16 cellular contexts compared by ENCODE assay signal in the genomic region with DNA sequence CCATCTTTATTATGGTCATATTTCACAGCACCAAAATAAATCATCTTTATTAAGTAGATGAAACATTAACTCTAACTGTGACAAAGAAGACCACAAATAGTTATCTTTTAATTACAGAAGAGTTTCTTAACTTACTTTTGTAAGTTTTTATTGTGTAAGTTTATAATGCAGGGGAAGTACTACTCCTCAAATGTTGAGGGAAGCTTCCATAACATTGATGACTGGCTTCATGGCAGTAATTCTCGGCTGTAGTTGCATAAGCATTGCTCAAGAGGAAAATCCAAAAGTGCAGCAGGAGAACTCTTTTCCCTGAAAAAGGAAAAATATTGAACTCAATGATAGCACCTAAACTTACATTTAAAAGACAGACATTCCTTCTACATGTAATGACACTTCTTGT. TPM values are rescaled to one million over a fixed set of nuclear protein-coding genes. Genes with fewer than 3 reads are reported as not detected.
"Had no signal": no experiment of that assay in that cellular context is flagged by ENCODE, and none has a peak within 500 bp of the region (broad histone marks: within the 10 kb centered on the region; RNA-seq: fewer than 3 reads in every experiment).

No MANE protein-coding gene starts in this region.

- H3K27me3 ChIP-seq: brain microvascular endothelial cell, sigmoid colon, tibial artery, uterus had no signal

- H3K4me3 ChIP-seq: heart left ventricle, left lung, sigmoid colon, tibial artery, uterus had no signal

- H3K36me3 ChIP-seq: brain microvascular endothelial cell, left lung, sigmoid colon, tibial artery, uterus had no signal

- H3K27ac ChIP-seq: brain microvascular endothelial cell, heart left ventricle, left lung, tibial artery, uterus had no signal

- DNase-seq: activated naive CD4-positive, alpha-beta T cell treated with anti-CD3 and anti-CD28 coated beads, Interleukin-2, amount 50 U/mL, for 16 hours; activated T-cell treated with anti-CD3 and anti-CD28 coated beads, Interleukin-2, amount 50 U/mL, for 1 hour; amygdala; brain microvascular endothelial cell; cerebellar nuclear complex; effector memory CD8-positive, alpha-beta T cell; foreskin melanocyte; heart left ventricle; left lung; sigmoid colon; stimulated activated CD4-positive, alpha-beta T cell treated with anti-CD3 and anti-CD28 coated beads, Interleukin-4, amount 100 ng/mL, for 1 hour; T-helper 2 cell; tibial artery; uterus had no signal

- ATAC-seq: effector memory CD8-positive, alpha-beta T cell had no signal

- H3K9me3 ChIP-seq: heart left ventricle, left lung, sigmoid colon, tibial artery, uterus had no signal

- H3K4me1 ChIP-seq: uterus had no signal

RNA-seq across cellular contexts. Expression of a gene that starts 4.6 kb away (rescaled TPM):
- total RNA-seq: osteocyte had no signal
- polyA plus RNA-seq: neural cell had no signal
